Comparison of ENCODE assay signal across 10 cellular contexts in genomic region chr9:128251701-128252100, GRCh38. TPM values are rescaled to one million over a fixed set of nuclear protein-coding genes. Genes with fewer than 3 reads are reported as not detected.
DNase-seq lines count a peak whose midpoint lies in the region; ATAC-seq lines count a peak whose summit lies in the region.
"Had no signal": no experiment of that assay in that cellular context is flagged by ENCODE, and none has a peak within 500 bp of the region (broad histone marks: within the 10 kb centered on the region; RNA-seq: fewer than 3 reads in every experiment).

No MANE protein-coding gene starts in this region.

- no peak for ATAC-seq in HG03280 (IDR thresholded peaks at IDR 0.05; ENCODE audit: unreplicated experiment)
- ATAC-seq: PC-3 had no signal

- peak overlapping the region; percentile 15 for H3K4me3 Mint-ChIP-seq in activated T-helper 2 cell treated with anti-CD3 and anti-CD28 coated beads, Interferon-gamma antibody, Interleukin-2, Interleukin-4, amounts not matched to agents 10 μg/mL and 5 μg/mL and 100 μg/mL, durations not matched to agents 14 hours and 24 hours and 36 hours (ENCODE audit: low read depth)

- H3K9me3 ChIP-seq in ES-I3 (ENCODE audit: control insufficient read depth, insufficient read depth, low read length), result no peaks in the 10 kb centered on the region
- H3K9me3 ChIP-seq in Karpas-422 (ENCODE audit: low read length), result no peaks in the 10 kb centered on the region

- H3K9me3 Mint-ChIP-seq in activated T-helper 2 cell treated with anti-CD3 and anti-CD28 coated beads, Interferon-gamma antibody, Interleukin-2, Interleukin-4, amounts not matched to agents 10 μg/mL and 5 μg/mL and 100 μg/mL, durations not matched to agents 14 hours and 24 hours and 36 hours, result no peaks in the 10 kb centered on the region

- H3K27me3 ChIP-seq in Karpas-422 (ENCODE audit: low read length), result no peaks in the 10 kb centered on the region

- H3K27ac ChIP-seq in Karpas-422 (ENCODE audit: low read length), result no peak overlapping the region

- H3K36me3 ChIP-seq in ES-I3 (ENCODE audit: insufficient read depth, low read length) (no peaks in the 10 kb centered on the region), Karpas-422 (ENCODE audit: insufficient read depth, low read length) (no peaks in the 10 kb centered on the region)

- H3K36me3 Mint-ChIP-seq in activated T-helper 2 cell treated with anti-CD3 and anti-CD28 coated beads, Interferon-gamma antibody, Interleukin-2, Interleukin-4, amounts not matched to agents 10 μg/mL and 5 μg/mL and 100 μg/mL, durations not matched to agents 14 hours and 24 hours and 36 hours (ENCODE audit: low read depth), result peaks cover 3% of the 10 kb centered on the region

- H3K4me2 ChIP-seq in Karpas-422 (ENCODE audit: low read depth, low read length, poor library complexity, severe bottlenecking), result no peak overlapping the region

- 0 out of 2 replicates have a peak, but pooled peaks cover 6% of the 10 kb centered on the region for H4K20me1 ChIP-seq in Karpas-422 (ENCODE audit: insufficient read depth, low read depth, low read length)

- intact Hi-C loops in activated T-helper 2 cell treated with anti-CD3 and anti-CD28 coated beads, Interferon-gamma antibody, Interleukin-2, Interleukin-4, amounts not matched to agents 10 μg/mL and 5 μg/mL and 100 μg/mL, durations not matched to agents 14 hours and 24 hours and 36 hours (cut with micrococcal nuclease), result loop anchor here (2.0 kb wide), 1 partner anchor 71 kb away; the partner anchor contains the start of genes COQ4 and TRUB2

- H3K27me3 Mint-ChIP-seq in activated T-helper 2 cell treated with anti-CD3 and anti-CD28 coated beads, Interferon-gamma antibody, Interleukin-2, Interleukin-4, amounts not matched to agents 10 μg/mL and 5 μg/mL and 100 μg/mL, durations not matched to agents 14 hours and 24 hours and 36 hours (ENCODE audit: low read depth), result peaks cover 24% of the 10 kb centered on the region

- peak overlapping the region; percentile 67; the same call in 1 of the 2 replicates for H3K9ac ChIP-seq in ES-I3 (ENCODE audit: low read depth, low read length)
- H3K9ac ChIP-seq in Karpas-422 (ENCODE audit: low read length), result no peak overlapping the region

- no peaks in the 10 kb centered on the region for H3K79me2 ChIP-seq in Karpas-422 (ENCODE audit: low read length)

- no peak overlapping the region for H3K27ac Mint-ChIP-seq in activated T-helper 2 cell treated with anti-CD3 and anti-CD28 coated beads, Interferon-gamma antibody, Interleukin-2, Interleukin-4, amounts not matched to agents 10 μg/mL and 5 μg/mL and 100 μg/mL, durations not matched to agents 14 hours and 24 hours and 36 hours

- no peak overlapping the region for H2AFZ ChIP-seq in Karpas-422 (ENCODE audit: low read length)

- no peaks in the 10 kb centered on the region for H3K9me2 ChIP-seq in Karpas-422 (replicated peaks; ENCODE audit: insufficient read depth, low read length)

- DNase-seq in A172 (ENCODE audit: low spot score) (peak; percentile 35), foreskin melanocyte (peak; percentile 60), Karpas-422 (no peak), DMS53 (lab: John Stamatoyannopoulos, UW) (no peak), Ammon's horn (ENCODE audit: low spot score) (no peak)
- no peak for DNase-seq in activated T-helper 2 cell treated with anti-CD3 and anti-CD28 coated beads, Interferon-gamma antibody, Interleukin-2, Interleukin-4, amounts not matched to agents 10 μg/mL and 5 μg/mL and 100 μg/mL, durations not matched to agents 14 hours and 24 hours and 36 hours (ENCODE audit: low spot score)
- DNase-seq: kidney glomerular epithelial cell, PC-3 had no signal

- no peak overlapping the region for H3K4me3 ChIP-seq in Karpas-422 (ENCODE audit: low read length)

- H3K4me1 Mint-ChIP-seq in activated T-helper 2 cell treated with anti-CD3 and anti-CD28 coated beads, Interferon-gamma antibody, Interleukin-2, Interleukin-4, amounts not matched to agents 10 μg/mL and 5 μg/mL and 100 μg/mL, durations not matched to agents 14 hours and 24 hours and 36 hours (ENCODE audit: low read depth), result peaks cover 8% of the 10 kb centered on the region

- H3K4me1 ChIP-seq in ES-I3 (ENCODE audit: insufficient read depth, low read length), result peaks cover 6% of the 10 kb centered on the region; the same call in 1 of the 2 replicates
- peaks cover 14% of the 10 kb centered on the region for H3K4me1 ChIP-seq in Karpas-422 (ENCODE audit: low read length)

RNA-seq across cellular contexts. Expression of gene GOLGA2, which starts 24.1 kb away (rescaled TPM):
- 118 and 155 TPM in 2 replicates for total RNA-seq in A172 (2014; rRNA removed; shearing (Covaris generic))
- 44.0 and 47.9 TPM in 2 replicates for total RNA-seq in activated T-helper 2 cell treated with anti-CD3 and anti-CD28 coated beads, Interferon-gamma antibody, Interleukin-2, Interleukin-4, amounts not matched to agents 10 μg/mL and 5 μg/mL and 100 μg/mL, durations not matched to agents 14 hours and 24 hours and 36 hours
- 16.2 and 75.3 TPM in 2 replicates for total RNA-seq in Karpas-422 (2014; rRNA removed; shearing (Covaris generic); ENCODE audit: low replicate concordance)

RNA-seq across cellular contexts. Expression of gene SWI5, which starts 24.4 kb away (rescaled TPM):
- total RNA-seq in A172 (2014; rRNA removed; shearing (Covaris generic)), result 110 and 118 TPM in 2 replicates
- total RNA-seq in activated T-helper 2 cell treated with anti-CD3 and anti-CD28 coated beads, Interferon-gamma antibody, Interleukin-2, Interleukin-4, amounts not matched to agents 10 μg/mL and 5 μg/mL and 100 μg/mL, durations not matched to agents 14 hours and 24 hours and 36 hours, result 13.5 and 13.7 TPM in 2 replicates
- 34.5 and 37.6 TPM in 2 replicates for total RNA-seq in Karpas-422 (2014; rRNA removed; shearing (Covaris generic); ENCODE audit: low replicate concordance)

RNA-seq across cellular contexts. Expression of gene DNM1, which starts 48.5 kb away (rescaled TPM):
- total RNA-seq in A172 (2014; rRNA removed; shearing (Covaris generic)), result 16.7 and 20.6 TPM in 2 replicates
- total RNA-seq in activated T-helper 2 cell treated with anti-CD3 and anti-CD28 coated beads, Interferon-gamma antibody, Interleukin-2, Interleukin-4, amounts not matched to agents 10 μg/mL and 5 μg/mL and 100 μg/mL, durations not matched to agents 14 hours and 24 hours and 36 hours, result 0.90 and 2.4 TPM in 2 replicates
- total RNA-seq in Karpas-422 (2014; rRNA removed; shearing (Covaris generic); ENCODE audit: low replicate concordance), result 0.65 and 5.0 TPM in 2 replicates

Comparison
In these comparisons a context has a peak if more than half of its experiments do, and no peak if none do; other contexts are left out.
1. DNase-seq: peak in A172 (single experiment) and foreskin melanocyte (single experiment); none in activated T-helper 2 cell treated with anti-CD3 and anti-CD28 coated beads, Interferon-gamma antibody, Interleukin-2, Interleukin-4, amounts not matched to agents 10 μg/mL and 5 μg/mL and 100 μg/mL, durations not matched to agents 14 hours and 24 hours and 36 hours (single experiment), Karpas-422 (single experiment), DMS53 (single experiment) and Ammon's horn (single experiment).